In the genomic region with DNA sequence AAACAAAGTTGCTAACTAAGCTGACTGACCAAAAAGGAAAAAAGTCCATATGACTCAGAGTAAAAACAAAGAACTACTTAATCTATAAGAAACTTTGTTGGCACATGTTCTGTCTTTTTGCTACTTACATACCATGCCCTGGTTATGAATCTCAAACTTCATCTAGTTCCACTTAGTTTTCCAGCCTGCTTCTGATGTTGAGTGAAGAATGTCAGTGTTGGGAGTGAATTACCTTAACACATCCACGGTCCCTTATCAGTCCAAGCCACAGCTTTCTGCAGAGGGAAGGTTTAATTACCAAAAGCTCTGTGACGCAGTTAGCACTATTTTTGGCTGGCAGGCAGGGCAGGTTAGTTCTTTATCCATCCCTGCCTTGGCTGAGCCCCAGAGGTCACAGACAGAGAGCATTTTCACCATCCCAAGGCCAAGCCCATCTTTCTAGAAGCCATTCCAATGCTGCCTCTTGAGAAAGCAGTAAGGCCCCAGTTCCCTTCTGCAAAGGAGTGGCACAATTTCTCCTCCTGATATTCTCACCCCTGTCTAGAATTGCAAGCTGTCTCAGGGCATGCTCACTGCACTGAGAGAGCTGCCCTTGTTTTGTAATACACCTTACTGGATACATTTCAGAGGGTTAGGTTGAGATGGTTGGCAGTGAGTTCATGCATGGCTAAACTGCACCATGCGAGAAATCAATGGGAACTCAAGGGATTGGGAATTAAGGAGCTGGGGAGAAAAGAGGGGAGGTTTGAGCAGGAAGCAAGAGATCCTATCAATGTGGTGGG, we compare ENCODE assay signal across 14 cellular contexts.
DNase-seq lines count a peak whose midpoint lies in the region; ATAC-seq and TF ChIP-seq lines count a peak whose summit lies in the region.
"Had no signal": no experiment of that assay in that cellular context is flagged by ENCODE, and none has a peak within 500 bp of the region (broad histone marks: within the 10 kb centered on the region; RNA-seq: fewer than 3 reads in every experiment).

No MANE protein-coding gene starts in this region.

- peak; percentile 87 for ATAC-seq in RWPE2 (ENCODE audit: low read depth)
- no peak for ATAC-seq in HG03095 (IDR thresholded peaks at IDR 0.05; ENCODE audit: unreplicated experiment)
- ATAC-seq: effector memory CD8-positive, alpha-beta T cell; mucosa of descending colon had no signal

- H3K36me3 ChIP-seq in RWPE2 (ENCODE audit: low read depth) (no peaks in the 10 kb centered on the region), Karpas-422 (ENCODE audit: insufficient read depth, low read length) (no peaks in the 10 kb centered on the region)
- H3K36me3 ChIP-seq: prostate gland had no signal

- peak overlapping the region; percentile 38 for H3K27ac ChIP-seq in RWPE2 (ENCODE audit: poor library complexity, severe bottlenecking)
- H3K27ac ChIP-seq in Karpas-422 (ENCODE audit: low read length), result no peak overlapping the region
- H3K27ac ChIP-seq: prostate gland had no signal

- no peaks in the 10 kb centered on the region for H3K9me2 ChIP-seq in Karpas-422 (replicated peaks; ENCODE audit: insufficient read depth, low read length)

- H3K4me1 Mint-ChIP-seq in nephron, result peaks cover 8% of the 10 kb centered on the region

- H3K4me2 ChIP-seq in Karpas-422 (ENCODE audit: low read depth, low read length, poor library complexity, severe bottlenecking), result no peak overlapping the region

- H3K4me3 ChIP-seq in RWPE2 (ENCODE audit: severe bottlenecking) (no peak overlapping the region), epithelial cell of esophagus (ENCODE audit: low read length) (no peak overlapping the region), Karpas-422 (ENCODE audit: low read length) (no peak overlapping the region)
- H3K4me3 ChIP-seq: mucosa of descending colon, prostate gland had no signal

- no peak overlapping the region for H3K9ac ChIP-seq in Karpas-422 (ENCODE audit: low read length)

- no peaks in the 10 kb centered on the region for H3K79me2 ChIP-seq in Karpas-422 (ENCODE audit: low read length)

- H4K20me1 ChIP-seq in Karpas-422 (ENCODE audit: insufficient read depth, low read depth, low read length), result no peaks in the 10 kb centered on the region

- peak overlapping the region in 2 of 3 experiments; percentile 22 to 48 for H3K27ac Mint-ChIP-seq in nephron
- H3K27ac Mint-ChIP-seq: effector memory CD8-positive, alpha-beta T cell; stimulated activated naive CD8-positive, alpha-beta T cell treated with anti-CD3 and anti-CD28 coated beads, Interleukin-15, Interleukin-2, amounts not matched to agents 100 ng/mL and 50 ng/mL, for 24 hours had no signal

- no peaks in the 10 kb centered on the region for H3K36me3 Mint-ChIP-seq in nephron (ENCODE audit: low read depth)

- H3K27me3 Mint-ChIP-seq in nephron (ENCODE audit: low read depth), result peaks cover 4% of the 10 kb centered on the region
- H3K27me3 Mint-ChIP-seq: effector memory CD8-positive, alpha-beta T cell; stimulated activated naive CD8-positive, alpha-beta T cell treated with anti-CD3 and anti-CD28 coated beads, Interleukin-15, Interleukin-2, amounts not matched to agents 100 ng/mL and 50 ng/mL, for 24 hours had no signal

- no peak for TF ChIP-seq CTCF in RWPE2 (IDR thresholded peaks at IDR 0.05; ENCODE audit: poor library complexity, severe bottlenecking)
- no peak for TF ChIP-seq CTCF in epithelial cell of esophagus (IDR thresholded peaks at IDR 0.05; ENCODE audit: insufficient read depth, low read depth, low read length, missing control alignments)
- TF ChIP-seq CTCF in nephron (IDR thresholded peaks at IDR 0.05; ENCODE audit: unreplicated experiment in 3 of 3), result no peak

- H2AFZ ChIP-seq in Karpas-422 (ENCODE audit: low read length), result no peak overlapping the region

- no peaks in the 10 kb centered on the region for H3K9me3 ChIP-seq in RWPE2 (ENCODE audit: severe bottlenecking)
- no peaks in the 10 kb centered on the region for H3K9me3 ChIP-seq in Karpas-422 (ENCODE audit: low read length)
- H3K9me3 ChIP-seq: mucosa of descending colon, prostate gland had no signal

- no peak overlapping the region for H3K4me3 Mint-ChIP-seq in nephron
- H3K4me3 Mint-ChIP-seq: effector memory CD8-positive, alpha-beta T cell; stimulated activated naive CD8-positive, alpha-beta T cell treated with anti-CD3 and anti-CD28 coated beads, Interleukin-15, Interleukin-2, amounts not matched to agents 100 ng/mL and 50 ng/mL, for 24 hours had no signal

- peak; percentile 48 for DNase-seq in EL
- DNase-seq in RWPE2 (ENCODE audit: low spot score), result no peak
- peak; percentile 67 for DNase-seq in epithelial cell of esophagus (ENCODE audit: low read depth)
- DNase-seq in activated CD8-positive, alpha-beta memory T cell treated with anti-CD3 and anti-CD28 coated beads for 24 hours, result no peak
- no peak for DNase-seq in stimulated activated CD4-positive, alpha-beta T cell treated with anti-CD3 and anti-CD28 coated beads, Interleukin-2, amount 100 ng/mL, for 48 hours
- no peak for DNase-seq in Karpas-422
- DNase-seq: activated CD8-positive, alpha-beta memory T cell treated with anti-CD3 and anti-CD28 coated beads, Interleukin-2, amount 50 U/mL, for 4 hours; effector memory CD8-positive, alpha-beta T cell; mucosa of descending colon; T1000 had no signal

- H3K27me3 ChIP-seq in RWPE2 (ENCODE audit: insufficient read depth, poor library complexity, severe bottlenecking), result no peaks in the 10 kb centered on the region
- H3K27me3 ChIP-seq in Karpas-422 (ENCODE audit: low read length), result no peaks in the 10 kb centered on the region

- H3K4me1 ChIP-seq in RWPE2 (ENCODE audit: insufficient read depth, poor library complexity, severe bottlenecking), result peaks cover 19% of the 10 kb centered on the region
- no peaks in the 10 kb centered on the region for H3K4me1 ChIP-seq in Karpas-422 (ENCODE audit: low read length)

- no peaks in the 10 kb centered on the region for H3K9me3 Mint-ChIP-seq in nephron
- H3K9me3 Mint-ChIP-seq: effector memory CD8-positive, alpha-beta T cell; stimulated activated naive CD8-positive, alpha-beta T cell treated with anti-CD3 and anti-CD28 coated beads, Interleukin-15, Interleukin-2, amounts not matched to agents 100 ng/mL and 50 ng/mL, for 24 hours had no signal

Comparison
In these comparisons a context has a peak if more than half of its experiments do, and no peak if none do; other contexts are left out.
1. DNase-seq: peak in EL (single experiment) and epithelial cell of esophagus (single experiment); none in RWPE2 (single experiment), activated CD8-positive, alpha-beta memory T cell treated with anti-CD3 and anti-CD28 coated beads for 24 hours (single experiment), stimulated activated CD4-positive, alpha-beta T cell treated with anti-CD3 and anti-CD28 coated beads, Interleukin-2, amount 100 ng/mL, for 48 hours (0 of 2) and Karpas-422 (single experiment).